In the genomic region with DNA sequence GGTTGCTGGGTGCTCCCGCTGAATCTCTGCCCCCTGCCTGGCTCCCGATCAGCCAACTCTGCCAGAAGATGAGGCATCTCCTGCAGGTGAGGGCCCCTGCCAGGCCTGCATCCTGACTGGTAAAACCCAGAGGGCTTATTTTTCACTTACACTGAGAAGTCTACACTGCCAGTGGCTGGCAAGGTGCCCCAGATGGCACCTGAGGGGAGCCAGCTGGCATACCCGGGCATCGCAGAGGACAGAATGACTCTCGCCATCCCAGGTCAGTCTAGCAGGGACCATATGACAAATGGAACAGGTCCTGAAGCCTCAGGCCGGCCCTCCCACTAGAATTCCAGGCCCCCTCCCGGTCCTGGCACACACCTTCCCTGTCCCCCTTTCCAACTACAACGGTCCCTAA, we compare ENCODE assay signal across 23 cellular contexts. TPM values are rescaled to one million over a fixed set of nuclear protein-coding genes. Genes with fewer than 3 reads are reported as not detected.
DNase-seq lines count a peak whose midpoint lies in the region; ATAC-seq and TF ChIP-seq lines count a peak whose summit lies in the region.
"Had no signal": no experiment of that assay in that cellular context is flagged by ENCODE, and none has a peak within 500 bp of the region (broad histone marks: within the 10 kb centered on the region; RNA-seq: fewer than 3 reads in every experiment).

No MANE protein-coding gene starts in this region.

- no peak overlapping the region for H3K4me3 Mint-ChIP-seq in brain
- H3K4me3 Mint-ChIP-seq: CD4-positive, alpha-beta T cell had no signal

- peaks cover 92% of the 10 kb centered on the region for H3K4me1 Mint-ChIP-seq in brain

- H3K36me3 Mint-ChIP-seq in brain, result no peaks in the 10 kb centered on the region

- H3K79me1 ChIP-seq in neuronal stem cell (ENCODE audit: low read depth, low read length), result peaks cover 9% of the 10 kb centered on the region

- H3K9me3 ChIP-seq in BLaER1 treated with 17β-estradiol and CSF1 and Interleukin-3, amounts not matched to agents 10 nM and 100 nM (replicated peaks in 1 of 11), result no peaks in the 10 kb centered on the region
- no peaks in the 10 kb centered on the region for H3K9me3 ChIP-seq in neuronal stem cell (replicated peaks in 1 of 2; ENCODE audit: control insufficient read depth in 2 of 2, insufficient read depth in 1 of 2, low read depth in 1 of 2, low read length in 2 of 2)
- H3K9me3 ChIP-seq: SJSA1 had no signal

- no peak for TF ChIP-seq CTCF in brain (conservative IDR thresholded peaks at IDR 0.05)

- peak overlapping the region in 3 of 11 experiments; percentile 10 to 46 (median 14); a peak in 3 of 22 replicates for H3K9ac ChIP-seq in BLaER1 treated with 17β-estradiol and CSF1 and Interleukin-3, amounts not matched to agents 10 nM and 100 nM
- H3K9ac ChIP-seq in neuronal stem cell (ENCODE audit: low read depth, low read length, poor library complexity), result no peak overlapping the region

- H3K27me3 Mint-ChIP-seq in brain, result no peaks in the 10 kb centered on the region
- H3K27me3 Mint-ChIP-seq: CD4-positive, alpha-beta T cell had no signal

- H4K91ac ChIP-seq in neuronal stem cell (ENCODE audit: low read depth, low read length, poor library complexity), result no peak overlapping the region

- H4K8ac ChIP-seq in neuronal stem cell (ENCODE audit: low read depth, low read length), result no peak overlapping the region

- no peak overlapping the region for H2BK15ac ChIP-seq in neuronal stem cell (ENCODE audit: low read length)

- no peak overlapping the region for H2AFZ ChIP-seq in neuronal stem cell (ENCODE audit: low read length)

- H2BK5ac ChIP-seq in neuronal stem cell (ENCODE audit: low read length), result no peak overlapping the region

- H3K18ac ChIP-seq in neuronal stem cell (ENCODE audit: low read length), result no peak overlapping the region

- no peaks in the 10 kb centered on the region for H3K27me3 ChIP-seq in BLaER1 treated with 17β-estradiol and CSF1 and Interleukin-3, amounts not matched to agents 10 nM and 100 nM
- peaks cover 0 to 7% (median 0%) of the 10 kb centered on the region in 3 experiments for H3K27me3 ChIP-seq in neuronal stem cell (ENCODE audit: control insufficient read depth in 3 of 3, insufficient read depth in 3 of 3, low read depth in 1 of 3, low read length in 3 of 3)
- H3K27me3 ChIP-seq: SJSA1 had no signal

- H3K27ac ChIP-seq in BLaER1 treated with 17β-estradiol and CSF1 and Interleukin-3, amounts not matched to agents 10 nM and 100 nM, result no peak overlapping the region
- no peak overlapping the region for H3K27ac ChIP-seq in neuronal stem cell (replicated peaks; ENCODE audit: low read length)
- H3K27ac ChIP-seq: SJSA1 had no signal

- H3K23ac ChIP-seq in neuronal stem cell (ENCODE audit: low read depth, low read length, poor library complexity), result no peak overlapping the region

- peak overlapping the region in 4 of 5 experiments; percentile 63 to 83 (median 75) for H3K27ac Mint-ChIP-seq in brain
- H3K27ac Mint-ChIP-seq: CD4-positive, alpha-beta T cell had no signal

- H3K4me2 ChIP-seq in BLaER1 treated with 17β-estradiol and CSF1 and Interleukin-3, amounts not matched to agents 10 nM and 100 nM, result peak overlapping the region in 8 of 11 experiments; percentile 72 to 89 (median 82); a peak in 10 of 22 replicates
- no peak overlapping the region for H3K4me2 ChIP-seq in neuronal stem cell (ENCODE audit: insufficient read depth, low read length, poor library complexity, severe bottlenecking)

- H3K14ac ChIP-seq in neuronal stem cell (ENCODE audit: low read length), result no peak overlapping the region

- DNase-seq in NCI-H2171 treated with DMSO at 0.1 percent for 48 hours (lab: John Stamatoyannopoulos, UW) (peak; percentile 29), NCI-H2171 (lab: John Stamatoyannopoulos, UW) (no peak), neuronal stem cell (ENCODE audit: low spot score) (no peak), HuH-7.5 (ENCODE audit: low spot score) (no peak), hypothalamus (lab: John Stamatoyannopoulos, UW) (no peak)
- DNase-seq: CD4-positive, alpha-beta T cell; DMS53; EL; GF-D8; Karpas-422; NCI-H1092; NCI-H1436 treated with DMSO at 0.1 percent for 48 hours; NCI-H187 treated with DMSO at 0.1 percent for 48 hours; NCI-H2227 treated with DMSO at 0.1 percent for 48 hours; NCI-H510A; NCI-H748 treated with DMSO at 0.1 percent for 48 hours; NK-92 treated with Interleukin-12 subunit alpha and Interleukin-12 subunit beta, amount 100 ng/mL, for 24 hours; PC-3 had no signal

- peaks cover 44 to 60% (median 55%) of the 10 kb centered on the region in 10 experiments for H3K4me1 ChIP-seq in BLaER1 treated with 17β-estradiol and CSF1 and Interleukin-3, amounts not matched to agents 10 nM and 100 nM
- peaks cover 17 to 27% of the 10 kb centered on the region in 2 donors for H3K4me1 ChIP-seq in neuronal stem cell (ENCODE audit: control insufficient read depth in 2 of 2, insufficient read depth in 1 of 2, low read depth in 1 of 2, low read length in 2 of 2)
- H3K4me1 ChIP-seq: SJSA1 had no signal

- no peak overlapping the region for H3K4ac ChIP-seq in neuronal stem cell (ENCODE audit: low read length)

- H3K4me3 ChIP-seq in BLaER1 treated with 17β-estradiol and CSF1 and Interleukin-3, amounts not matched to agents 10 nM and 100 nM, result no peak overlapping the region
- no peak overlapping the region for H3K4me3 ChIP-seq in neuronal stem cell (ENCODE audit: low read length in 2 of 2)
- H3K4me3 ChIP-seq: SJSA1 had no signal

- no peak overlapping the region for H2BK120ac ChIP-seq in neuronal stem cell (ENCODE audit: low read depth, low read length)

- H2BK12ac ChIP-seq in neuronal stem cell (ENCODE audit: low read length), result no peak overlapping the region

- H3K9me3 Mint-ChIP-seq in brain, result peaks cover 0 to 6% (median 0%) of the 10 kb centered on the region in 5 experiments
- H3K9me3 Mint-ChIP-seq: CD4-positive, alpha-beta T cell had no signal

- H2AK5ac ChIP-seq in neuronal stem cell (ENCODE audit: low read depth, low read length), result peak overlapping the region; percentile 25

- no CpG with 5 or more reads among the region's 8 CpGs for WGBS in neuronal stem cell (ENCODE audit: extremely low coverage in 2 of 2, insufficient read length in 2 of 2, insufficient replicate concordance in 1 of 2), 2 donors

- H3K36me3 ChIP-seq in BLaER1 treated with 17β-estradiol and CSF1 and Interleukin-3, amounts not matched to agents 10 nM and 100 nM, result peaks cover 0 to 15% (median 0%) of the 10 kb centered on the region in 11 experiments; a peak in 3 of 22 replicates
- no peaks in the 10 kb centered on the region for H3K36me3 ChIP-seq in neuronal stem cell (replicated peaks in 1 of 2; ENCODE audit: control insufficient read depth in 2 of 2, insufficient read depth in 2 of 2, low read length in 2 of 2)
- H3K36me3 ChIP-seq: SJSA1 had no signal

- no peak for ATAC-seq in GM18868 (IDR thresholded peaks at IDR 0.05; ENCODE audit: unreplicated experiment)
- ATAC-seq: PC-3, Right ventricle myocardium inferior had no signal

- peaks cover 17 to 100% (median 82%) of the 10 kb centered on the region in 11 experiments; a peak in 21 of 22 replicates for H4K20me1 ChIP-seq in BLaER1 treated with 17β-estradiol and CSF1 and Interleukin-3, amounts not matched to agents 10 nM and 100 nM

RNA-seq across cellular contexts. Expression of a gene that starts 30.9 kb away (rescaled TPM):
- polyA plus RNA-seq in brain (ENCODE audit: insufficient read depth, low read depth, low replicate concordance), result 59.5 TPM
- 20.5 TPM for polyA plus RNA-seq in neuronal stem cell (2013, experiment 1 of 2)
- polyA plus RNA-seq in neuronal stem cell (2013, experiment 2 of 2), result 20.6 TPM

RNA-seq across cellular contexts. Expression of a gene that starts 51.0 kb away (rescaled TPM):
- polyA plus RNA-seq in brain (ENCODE audit: insufficient read depth, low read depth, low replicate concordance), result 307 TPM
- 160 TPM for polyA plus RNA-seq in neuronal stem cell (2013, experiment 1 of 2)
- polyA plus RNA-seq in neuronal stem cell (2013, experiment 2 of 2), result 156 TPM
